ENCODE assay signal across 9 cellular contexts in the genomic region with DNA sequence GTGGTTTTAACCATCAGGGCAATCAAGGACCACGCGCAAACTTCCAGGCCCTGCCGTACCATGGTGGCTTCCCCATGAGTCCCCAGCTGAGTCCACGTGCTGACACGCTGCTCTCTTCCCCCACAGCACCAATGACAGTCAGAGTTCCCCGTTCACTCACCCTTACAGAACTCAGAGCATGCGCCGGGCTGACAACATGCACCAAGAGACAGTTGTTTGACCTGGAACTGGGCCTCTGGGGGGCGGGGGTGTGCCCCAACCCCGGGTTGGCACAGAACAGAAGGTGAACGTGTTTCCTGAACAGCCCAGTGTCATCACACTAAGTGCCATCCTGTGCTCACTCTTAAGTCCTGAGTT. TPM values are rescaled to one million over a fixed set of nuclear protein-coding genes. Genes with fewer than 3 reads are reported as not detected.
DNase-seq lines count a peak whose midpoint lies in the region; ATAC-seq, FAIRE-seq and TF ChIP-seq lines count a peak whose summit lies in the region.
"Had no signal": no experiment of that assay in that cellular context is flagged by ENCODE, and none has a peak within 500 bp of the region (broad histone marks: within the 10 kb centered on the region; RNA-seq: fewer than 3 reads in every experiment).

No MANE protein-coding gene starts in this region.

- CTCF ChIA-PET in activated CD8-positive, alpha-beta T cell treated with anti-CD3 and anti-CD28 coated beads for 36 hours (lab: Charles Lee): no interaction called here
- CTCF ChIA-PET in activated CD8-positive, alpha-beta T cell treated with anti-CD3 and anti-CD28 coated beads, Interleukin-2, amount 10 ng/mL, durations not matched to agents 7 days and 5 days (lab: Charles Lee): no interaction called here
- CTCF ChIA-PET in GM12878 (lab: Yijun Ruan, JAX): interaction anchor here (0.6 to 0.8 kb wide), 2 partner anchors 23 to 1046 kb away, joined by 3 read pairs; no protein-coding TSS in a partner anchor

- H3K27me3 Mint-ChIP-seq in activated CD8-positive, alpha-beta T cell treated with anti-CD3 and anti-CD28 coated beads for 36 hours: no peaks in the 10 kb centered on the region
- no peaks in the 10 kb centered on the region for H3K27me3 Mint-ChIP-seq in activated CD8-positive, alpha-beta T cell treated with anti-CD3 and anti-CD28 coated beads, Interleukin-2, amount 10 ng/mL, durations not matched to agents 7 days and 5 days (ENCODE audit: low read depth)

- POLR2A ChIA-PET in activated CD8-positive, alpha-beta T cell treated with anti-CD3 and anti-CD28 coated beads for 36 hours (lab: Charles Lee): no interaction called here
- POLR2A ChIA-PET in activated CD8-positive, alpha-beta T cell treated with anti-CD3 and anti-CD28 coated beads, Interleukin-2, amount 10 ng/mL, durations not matched to agents 7 days and 5 days (lab: Charles Lee): no interaction called here
- POLR2A ChIA-PET in GM12878 (lab: Charles Lee): interaction anchor here (0.6 kb wide), 1 partner anchor 95 kb away, joined by 6 read pairs; no protein-coding TSS in a partner anchor

- no peak overlapping the region for H2AFZ ChIP-seq in GM12878 (ENCODE audit: control insufficient read depth, low read depth, low read length)

- H3K9me3 Mint-ChIP-seq in activated CD8-positive, alpha-beta T cell treated with anti-CD3 and anti-CD28 coated beads for 36 hours: no peaks in the 10 kb centered on the region
- no peaks in the 10 kb centered on the region for H3K9me3 Mint-ChIP-seq in activated CD8-positive, alpha-beta T cell treated with anti-CD3 and anti-CD28 coated beads, Interleukin-2, amount 10 ng/mL, durations not matched to agents 7 days and 5 days (ENCODE audit: insufficient read depth)
- H3K9me3 Mint-ChIP-seq: T-helper 1 cell treated with Interleukin-12 subunit alpha and Interleukin-12 subunit beta and Interleukin-4 antibody, amounts not matched to agents 30 μg/mL and 1 μg/mL, for 36 hours had no signal

- no TSS peak for BruUV-seq in GM12878 (replicated peaks; lab: Mats Ljungman, UMichigan)

- RAD21 ChIA-PET in GM12878 (lab: Charles Lee; ENCODE audit: unreplicated experiment): interaction anchor here (0.6 to 1.3 kb wide), 2 partner anchors 23 to 130 kb away, joined by 3 to 4 read pairs; no protein-coding TSS in a partner anchor

- peak; percentile 87 for ATAC-seq in activated CD8-positive, alpha-beta T cell treated with anti-CD3 and anti-CD28 coated beads for 36 hours
- no peak for ATAC-seq in activated CD8-positive, alpha-beta T cell treated with anti-CD3 and anti-CD28 coated beads, Interleukin-2, amount 10 ng/mL, durations not matched to agents 7 days and 5 days
- peak; percentile 62 for ATAC-seq in HG03103 (IDR thresholded peaks at IDR 0.05; ENCODE audit: low read depth, unreplicated experiment)
- ATAC-seq in GM12878: peak; percentile 87
- ATAC-seq in stimulated activated naive CD8-positive, alpha-beta T cell treated with anti-CD3 and anti-CD28 coated beads, Interleukin-15, Interleukin-2, amounts not matched to agents 100 U/mL and 50 U/mL, for 24 hours: peak; percentile 82
- no peak for ATAC-seq in HG02970 (IDR thresholded peaks at IDR 0.05; ENCODE audit: low FRiP score, unreplicated experiment)

- SMC1A ChIA-PET in GM12878 (lab: Charles Lee; ENCODE audit: uncharacterized antibody, unreplicated experiment): interaction anchor here (1.0 to 1.5 kb wide), 3 partner anchors 9 to 70 kb away, joined by 3 to 7 read pairs (median 3); no protein-coding TSS in a partner anchor

- peaks cover 89% of the 10 kb centered on the region for H3K4me1 Mint-ChIP-seq in activated CD8-positive, alpha-beta T cell treated with anti-CD3 and anti-CD28 coated beads for 36 hours (ENCODE audit: low read depth)
- H3K4me1 Mint-ChIP-seq in activated CD8-positive, alpha-beta T cell treated with anti-CD3 and anti-CD28 coated beads, Interleukin-2, amount 10 ng/mL, durations not matched to agents 7 days and 5 days (ENCODE audit: low read depth): peaks cover 70% of the 10 kb centered on the region

- TF ChIP-seq RAD21 in GM12878 (IDR thresholded peaks at IDR 0.05; ENCODE audit: insufficient read depth, low read depth, low read length): 0 out of 2 replicates have a peak, but pooled peaks have one; percentile 15

- TF ChIP-seq POLR2A in GM12878 (IDR thresholded peaks at IDR 0.05; ENCODE audit: low read depth, low read length): no peak

- TF ChIP-seq EP300 in GM12878 (IDR thresholded peaks at IDR 0.05; ENCODE audit: borderline replicate concordance in 1 of 2, control insufficient read depth in 1 of 2, low read depth in 2 of 2, low read length in 2 of 2): no peak

- H3K9me3 ChIP-seq in GM12878 (replicated peaks; ENCODE audit: control insufficient read depth, insufficient read depth, low read length): no peaks in the 10 kb centered on the region; the same call in 2 of the 3 replicates

- H3K27ac ChIP-seq in GM12878 (ENCODE audit: control insufficient read depth, insufficient read depth): peak overlapping the region; percentile 25

- in situ Hi-C loops in GM12878 (cut with MboI): no loop called here

- H3K4me3 ChIP-seq in GM12878: no peak overlapping the region

- 60% methylated on average over 11 of the region's 11 CpGs for WGBS in GM12878 (ENCODE audit: insufficient coverage, insufficient replicate concordance, low lambda C conversion rate, missing lambda C conversion rate)

- no peak overlapping the region for H3K9ac ChIP-seq in GM12878 (ENCODE audit: control insufficient read depth, insufficient read depth, low read length)

- no peaks in the 10 kb centered on the region for H3K27me3 ChIP-seq in GM12878 (replicated peaks in 1 of 2; ENCODE audit: control insufficient read depth in 2 of 2, insufficient read depth in 2 of 2, low read length in 1 of 2)

- no peak for TF ChIP-seq CTCF in activated CD8-positive, alpha-beta T cell treated with anti-CD3 and anti-CD28 coated beads for 36 hours (IDR thresholded peaks at IDR 0.05)
- TF ChIP-seq CTCF in GM12878 (IDR thresholded peaks at IDR 0.05 in 2 of 3, conservative IDR thresholded peaks at IDR 0.05 in 1 of 3; ENCODE audit: control insufficient read depth in 2 of 3, extremely low read depth in 1 of 3, insufficient read depth in 1 of 3, low read depth in 3 of 3, low read length in 3 of 3): no peak

- no peak for FAIRE-seq in GM12878 (lab: Jason Lieb, UNC)

- H3K79me2 ChIP-seq in GM12878 (ENCODE audit: control insufficient read depth, insufficient read depth, low read length): peaks cover 90% of the 10 kb centered on the region

- no peak overlapping the region for H3K4me2 ChIP-seq in GM12878 (ENCODE audit: control insufficient read depth, insufficient read depth)

- H3K36me3 Mint-ChIP-seq in activated CD8-positive, alpha-beta T cell treated with anti-CD3 and anti-CD28 coated beads for 36 hours (ENCODE audit: low read depth): peaks cover 37% of the 10 kb centered on the region
- peaks cover 52% of the 10 kb centered on the region for H3K36me3 Mint-ChIP-seq in activated CD8-positive, alpha-beta T cell treated with anti-CD3 and anti-CD28 coated beads, Interleukin-2, amount 10 ng/mL, durations not matched to agents 7 days and 5 days (ENCODE audit: low read depth)

- peak overlapping the region; percentile 63 for H3K27ac Mint-ChIP-seq in activated CD8-positive, alpha-beta T cell treated with anti-CD3 and anti-CD28 coated beads for 36 hours
- no peak overlapping the region for H3K27ac Mint-ChIP-seq in activated CD8-positive, alpha-beta T cell treated with anti-CD3 and anti-CD28 coated beads, Interleukin-2, amount 10 ng/mL, durations not matched to agents 7 days and 5 days
- H3K27ac Mint-ChIP-seq: T-helper 1 cell treated with Interleukin-12 subunit alpha and Interleukin-12 subunit beta and Interleukin-4 antibody, amounts not matched to agents 30 μg/mL and 1 μg/mL, for 36 hours had no signal

- peak; percentile 69 for DNase-seq in activated CD8-positive, alpha-beta T cell treated with anti-CD3 and anti-CD28 coated beads for 36 hours
- no peak for DNase-seq in activated CD8-positive, alpha-beta T cell treated with anti-CD3 and anti-CD28 coated beads, Interleukin-2, amount 10 ng/mL, durations not matched to agents 7 days and 5 days
- DNase-seq in GM12878 (ENCODE audit: low read depth, low spot score) (peak; percentile 26), SHP77 treated with DMSO at 0.1 percent for 48 hours (lab: John Stamatoyannopoulos, UW) (no peak), NCI-H2107 treated with DMSO at 0.1 percent for 48 hours (lab: John Stamatoyannopoulos, UW; ENCODE audit: unreplicated experiment) (no peak)
- DNase-seq in stimulated activated naive CD8-positive, alpha-beta T cell treated with anti-CD3 and anti-CD28 coated beads, Interleukin-15, Interleukin-2, amounts not matched to agents 100 U/mL and 50 U/mL, for 24 hours: peak; percentile 62

- H3K4me1 ChIP-seq in GM12878 (ENCODE audit: control insufficient read depth, insufficient read depth, low read length): peaks cover 31% of the 10 kb centered on the region

- H4K20me1 ChIP-seq in GM12878 (ENCODE audit: control insufficient read depth, insufficient read depth): no peaks in the 10 kb centered on the region

- H3K4me3 Mint-ChIP-seq in activated CD8-positive, alpha-beta T cell treated with anti-CD3 and anti-CD28 coated beads for 36 hours: no peak overlapping the region
- no peak overlapping the region for H3K4me3 Mint-ChIP-seq in activated CD8-positive, alpha-beta T cell treated with anti-CD3 and anti-CD28 coated beads, Interleukin-2, amount 10 ng/mL, durations not matched to agents 7 days and 5 days
- H3K4me3 Mint-ChIP-seq: T-helper 1 cell treated with Interleukin-12 subunit alpha and Interleukin-12 subunit beta and Interleukin-4 antibody, amounts not matched to agents 30 μg/mL and 1 μg/mL, for 36 hours had no signal

- intact Hi-C loops in activated CD8-positive, alpha-beta T cell treated with anti-CD3 and anti-CD28 coated beads for 36 hours (cut with micrococcal nuclease): no loop called here
- intact Hi-C loops in GM12878 (cut with micrococcal nuclease; ENCODE audit: unreplicated experiment): no loop called here

- peaks cover 2 to 11% of the 10 kb centered on the region in 2 experiments; a peak in 3 of 4 replicates for H3K36me3 ChIP-seq in GM12878 (ENCODE audit: control insufficient read depth in 2 of 2, insufficient read depth in 2 of 2, low read length in 1 of 2)

RNA-seq across cellular contexts. Expression of a gene that starts 29.4 kb away (rescaled TPM):
- total RNA-seq in activated CD8-positive, alpha-beta T cell treated with anti-CD3 and anti-CD28 coated beads for 36 hours: 10 to 100 TPM; 48.1 to 56.4 TPM
- total RNA-seq in activated CD8-positive, alpha-beta T cell treated with anti-CD3 and anti-CD28 coated beads, Interleukin-2, amount 10 ng/mL, durations not matched to agents 7 days and 5 days: 10 to 100 TPM; 59.7 to 65.3 TPM
- total RNA-seq in GM12878 (2013; cell fraction: nucleolus; rRNA removed): 70.0 and 78.5 TPM in 2 replicates
- 44.7 and 45.1 TPM in 2 replicates for total RNA-seq in GM12878 (2014; rRNA removed)
- total RNA-seq in GM12878 (2014; rRNA removed; fragmentation: Illumina TruSeq; extraction: Trizol): 51.1 and 51.9 TPM in 2 replicates
- 52.2 and 65.7 TPM in 2 replicates for total RNA-seq in GM12878 (2021)
- polyA plus RNA-seq in GM12878 (2011; ENCODE audit: low read depth): 39.3 TPM
- 90.3 and 99.3 TPM in 2 replicates for polyA plus RNA-seq in GM12878 (2011; rRNA removed)
- 74.6 and 83.1 TPM in 2 replicates for polyA plus RNA-seq in GM12878 (2011; cell fraction: cytosol; rRNA removed)
- 54.1 and 58.8 TPM in 2 replicates for polyA plus RNA-seq in GM12878 (2011; cell fraction: nucleus; rRNA removed)
- 49.9 and 58.7 TPM in 2 replicates for polyA plus RNA-seq in GM12878 (2012)
- 79.9 and 96.4 TPM in 2 replicates for polyA plus RNA-seq in GM12878 (2014; fragmentation: Illumina TruSeq; extraction: Trizol)
- polyA plus RNA-seq in GM12878 (2014; fragmentation: Nextera tagmentation; extraction: Ambion mirVana): 10 to 100 TPM; 58.4 to 59.9 TPM
- polyA plus RNA-seq in GM12878 (2014; rRNA removed): 46.6 and 52.8 TPM in 2 replicates
- 10 to 100 TPM; 59.4 to 66.0 TPM for polyA plus RNA-seq in GM12878 (2016; fragmentation: Nextera tagmentation; extraction: Ambion mirVana)
- 79.3 and 83.9 TPM in 2 replicates for polyA minus RNA-seq in GM12878 (2011; rRNA and poly(A)+ RNA removed)
- 40.8 and 41.5 TPM in 2 replicates for polyA minus RNA-seq in GM12878 (2011; cell fraction: cytosol; rRNA and poly(A)+ RNA removed)
- 22.8 and 36.9 TPM in 2 replicates for polyA minus RNA-seq in GM12878 (2011; cell fraction: nucleus; rRNA and poly(A)+ RNA removed)

Comparison
In these comparisons a context has a peak if more than half of its experiments do, and no peak if none do; other contexts are left out.
1. ATAC-seq: peak in activated CD8-positive, alpha-beta T cell treated with anti-CD3 and anti-CD28 coated beads for 36 hours (single experiment), HG03103 (single experiment), GM12878 (single experiment) and stimulated activated naive CD8-positive, alpha-beta T cell treated with anti-CD3 and anti-CD28 coated beads, Interleukin-15, Interleukin-2, amounts not matched to agents 100 U/mL and 50 U/mL, for 24 hours (single experiment); none in activated CD8-positive, alpha-beta T cell treated with anti-CD3 and anti-CD28 coated beads, Interleukin-2, amount 10 ng/mL, durations not matched to agents 7 days and 5 days (single experiment) and HG02970 (single experiment).
2. DNase-seq: peak in activated CD8-positive, alpha-beta T cell treated with anti-CD3 and anti-CD28 coated beads for 36 hours (single experiment), GM12878 (single experiment) and stimulated activated naive CD8-positive, alpha-beta T cell treated with anti-CD3 and anti-CD28 coated beads, Interleukin-15, Interleukin-2, amounts not matched to agents 100 U/mL and 50 U/mL, for 24 hours (single experiment); none in activated CD8-positive, alpha-beta T cell treated with anti-CD3 and anti-CD28 coated beads, Interleukin-2, amount 10 ng/mL, durations not matched to agents 7 days and 5 days (single experiment), SHP77 treated with DMSO at 0.1 percent for 48 hours (single experiment) and NCI-H2107 treated with DMSO at 0.1 percent for 48 hours (single experiment).